Comparison of ENCODE assay signal across 9 cellular contexts in genomic region chr16:11297492-11298142, GRCh38. TPM values are rescaled to one million over a fixed set of nuclear protein-coding genes. Genes with fewer than 3 reads are reported as not detected.
DNase-seq lines count a peak whose midpoint lies in the region; ATAC-seq and TF ChIP-seq lines count a peak whose summit lies in the region.
"Had no signal": no experiment of that assay in that cellular context is flagged by ENCODE, and none has a peak within 500 bp of the region (broad histone marks: within the 10 kb centered on the region; RNA-seq: fewer than 3 reads in every experiment).

No MANE protein-coding gene starts in this region.

- H3K27me3 ChIP-seq in AG04450 (ENCODE audit: control insufficient read depth, insufficient read depth, low read length): peaks cover 2% of the 10 kb centered on the region
- H3K27me3 ChIP-seq in naive thymus-derived CD4-positive, alpha-beta T cell (ENCODE audit: control insufficient read depth in 2 of 2, insufficient read depth in 2 of 2, low read length in 2 of 2): no peaks in the 10 kb centered on the region

- H3K4me1 ChIP-seq in naive thymus-derived CD4-positive, alpha-beta T cell (ENCODE audit: control insufficient read depth in 2 of 2, insufficient read depth in 2 of 2, low read length in 2 of 2): peaks cover 8% of the 10 kb centered on the region in 2 donors

- peak overlapping the region; percentile 63 to 87 (median 77) for H3K27ac Mint-ChIP-seq in naive thymus-derived CD4-positive, alpha-beta T cell
- H3K27ac Mint-ChIP-seq in stimulated activated naive B cell treated with anti-CD40 and anti-IgM and Interleukin-4, amounts not matched to agents 10 μg/mL and 1 μg/mL and 100 μg/mL, for 72 hours: peak overlapping the region; percentile 96

- H3K4me3 Mint-ChIP-seq in naive thymus-derived CD4-positive, alpha-beta T cell: peak overlapping the region; percentile 76 to 87 (median 80)
- H3K4me3 Mint-ChIP-seq in stimulated activated naive B cell treated with anti-CD40 and anti-IgM and Interleukin-4, amounts not matched to agents 10 μg/mL and 1 μg/mL and 100 μg/mL, for 72 hours: peak overlapping the region; percentile 72 to 74

- DNase-seq in AG04450 (ENCODE audit: low read depth, low spot score) (peak; percentile 33), NCI-H69 (lab: John Stamatoyannopoulos, UW) (peak; percentile 95), epidermal melanocyte (ENCODE audit: insufficient read length, low spot score) (peak; percentile 64)
- peak; percentile 33 to 55 for DNase-seq in activated CD8-positive, alpha-beta memory T cell treated with anti-CD3 and anti-CD28 coated beads for 4 hours (ENCODE audit: low read depth in 2 of 2)
- DNase-seq in naive thymus-derived CD4-positive, alpha-beta T cell: peak; percentile 50 to 70 (median 65)
- DNase-seq in stimulated activated naive B cell treated with anti-CD40 and anti-IgM and Interleukin-4, amounts not matched to agents 10 μg/mL and 1 μg/mL and 100 μg/mL, for 72 hours: peak; percentile 91

- CTCF ChIA-PET in AG04450 (lab: Charles Lee): interaction anchor here (1.0 to 1.4 kb wide), 3 partner anchors 42 to 334 kb away, joined by 3 to 6 read pairs (median 4); partner anchors contain the start of gene SOCS1
- CTCF ChIA-PET in naive thymus-derived CD4-positive, alpha-beta T cell (lab: Charles Lee): interaction anchor here (0.6 to 2.8 kb wide), 18 partner anchors 10 to 349 kb away, joined by 3 to 31 read pairs (median 5); partner anchors contain the start of gene SOCS1

- peaks cover 9 to 53% (median 25%) of the 10 kb centered on the region in 7 donors for H3K4me1 Mint-ChIP-seq in naive thymus-derived CD4-positive, alpha-beta T cell
- peaks cover 41 to 69% of the 10 kb centered on the region in 2 donors for H3K4me1 Mint-ChIP-seq in stimulated activated naive B cell treated with anti-CD40 and anti-IgM and Interleukin-4, amounts not matched to agents 10 μg/mL and 1 μg/mL and 100 μg/mL, for 72 hours

- peak; percentile 83 for ATAC-seq in GM18867 (IDR thresholded peaks at IDR 0.05; ENCODE audit: unreplicated experiment)
- ATAC-seq in HG03064 (IDR thresholded peaks at IDR 0.05; ENCODE audit: low read depth, unreplicated experiment): peak; percentile 71
- peak; percentile 95 for ATAC-seq in naive thymus-derived CD4-positive, alpha-beta T cell
- ATAC-seq in stimulated activated naive B cell treated with anti-CD40 and anti-IgM and Interleukin-4, amounts not matched to agents 10 μg/mL and 1 μg/mL and 100 μg/mL, for 72 hours (replicated peaks): peak; percentile 91 to 93

- H3K4me3 ChIP-seq in AG04450 (ENCODE audit: low read depth, low read length): 0 out of 2 replicates have a peak overlapping the region, but pooled peaks have one; percentile 20
- H3K4me3 ChIP-seq in naive thymus-derived CD4-positive, alpha-beta T cell (ENCODE audit: low read length): peak overlapping the region; percentile 49
- H3K4me3 ChIP-seq: HAP-1 had no signal

- H3K9me3 Mint-ChIP-seq in naive thymus-derived CD4-positive, alpha-beta T cell: no peaks in the 10 kb centered on the region
- no peaks in the 10 kb centered on the region for H3K9me3 Mint-ChIP-seq in stimulated activated naive B cell treated with anti-CD40 and anti-IgM and Interleukin-4, amounts not matched to agents 10 μg/mL and 1 μg/mL and 100 μg/mL, for 72 hours

- peaks cover 0 to 19% (median 0%) of the 10 kb centered on the region in 5 donors for H3K27me3 Mint-ChIP-seq in naive thymus-derived CD4-positive, alpha-beta T cell
- H3K27me3 Mint-ChIP-seq in stimulated activated naive B cell treated with anti-CD40 and anti-IgM and Interleukin-4, amounts not matched to agents 10 μg/mL and 1 μg/mL and 100 μg/mL, for 72 hours: no peaks in the 10 kb centered on the region

- no peak overlapping the region for H3K27ac ChIP-seq in AG04450 (ENCODE audit: low read depth, low read length)
- H3K27ac ChIP-seq in naive thymus-derived CD4-positive, alpha-beta T cell (ENCODE audit: low read depth, low read length): no peak overlapping the region

- no peaks in the 10 kb centered on the region for H3K9me3 ChIP-seq in AG04450 (ENCODE audit: control insufficient read depth, insufficient read depth, low read length)
- no peaks in the 10 kb centered on the region for H3K9me3 ChIP-seq in naive thymus-derived CD4-positive, alpha-beta T cell (ENCODE audit: control insufficient read depth in 2 of 3, low read length in 3 of 3)
- H3K9me3 ChIP-seq: HAP-1 had no signal

- H3K36me3 Mint-ChIP-seq in naive thymus-derived CD4-positive, alpha-beta T cell: no peaks in the 10 kb centered on the region
- H3K36me3 Mint-ChIP-seq in stimulated activated naive B cell treated with anti-CD40 and anti-IgM and Interleukin-4, amounts not matched to agents 10 μg/mL and 1 μg/mL and 100 μg/mL, for 72 hours: no peaks in the 10 kb centered on the region

- H3K36me3 ChIP-seq in naive thymus-derived CD4-positive, alpha-beta T cell (ENCODE audit: control insufficient read depth in 2 of 3, insufficient read depth in 3 of 3, low read length in 3 of 3): no peaks in the 10 kb centered on the region
- H3K36me3 ChIP-seq: HAP-1 had no signal

- no peak for TF ChIP-seq CTCF in AG04450 (IDR thresholded peaks at IDR 0.05; ENCODE audit: low read depth, low read length)

- POLR2A ChIA-PET in AG04450 (lab: Yijun Ruan, JAX): interaction anchor here (0.7 to 1.1 kb wide), 4 partner anchors 10 to 59 kb away, joined by 3 to 6 read pairs (median 4); partner anchors contain the start of gene SOCS1
- POLR2A ChIA-PET in naive thymus-derived CD4-positive, alpha-beta T cell (lab: Charles Lee): interaction anchor here (0.9 to 4.5 kb wide), 11 partner anchors 11 to 73 kb away, joined by 3 to 48 read pairs (median 5); partner anchors contain the start of gene SOCS1

- intact Hi-C loops in naive thymus-derived CD4-positive, alpha-beta T cell (cut with micrococcal nuclease): loop anchor here (1.0 to 2.0 kb wide), 12 partner anchors 13 to 333 kb away; partner anchors contain the start of gene RMI2 (in 1 of the 2)

RNA-seq across cellular contexts. Expression of gene PRM1, which starts 16.5 kb away (rescaled TPM):
- not detected in 2 replicates for polyA plus RNA-seq in AG04450 (2011; rRNA removed)
- not detected in 2 replicates for polyA minus RNA-seq in AG04450 (2011; rRNA and poly(A)+ RNA removed)
- total RNA-seq in naive thymus-derived CD4-positive, alpha-beta T cell: not detected
- not detected for polyA plus RNA-seq in naive thymus-derived CD4-positive, alpha-beta T cell

RNA-seq across cellular contexts. Expression of gene PRM2, which starts 21.3 kb away (rescaled TPM):
- not detected in 2 replicates for polyA plus RNA-seq in AG04450 (2011; rRNA removed)
- not detected in 2 replicates for polyA minus RNA-seq in AG04450 (2011; rRNA and poly(A)+ RNA removed)
- total RNA-seq in naive thymus-derived CD4-positive, alpha-beta T cell: not detected
- not detected for polyA plus RNA-seq in naive thymus-derived CD4-positive, alpha-beta T cell

RNA-seq across cellular contexts. Expression of gene PRM3, which starts 24.2 kb away (rescaled TPM):
- polyA plus RNA-seq in AG04450 (2011; rRNA removed): not detected in 2 replicates
- not detected in 2 replicates for polyA minus RNA-seq in AG04450 (2011; rRNA and poly(A)+ RNA removed)
- not detected for total RNA-seq in naive thymus-derived CD4-positive, alpha-beta T cell
- not detected for polyA plus RNA-seq in naive thymus-derived CD4-positive, alpha-beta T cell

RNA-seq across cellular contexts. Expression of gene TNP2, which starts 28.5 kb away (rescaled TPM):
- not detected in 2 replicates for polyA plus RNA-seq in AG04450 (2011; rRNA removed)
- not detected in 2 replicates for polyA minus RNA-seq in AG04450 (2011; rRNA and poly(A)+ RNA removed)
- not detected for total RNA-seq in naive thymus-derived CD4-positive, alpha-beta T cell
- polyA plus RNA-seq in naive thymus-derived CD4-positive, alpha-beta T cell: not detected

RNA-seq across cellular contexts. Expression of gene SOCS1, which starts 41.6 kb away (rescaled TPM):
- 11.6 and 21.9 TPM in 2 replicates for polyA plus RNA-seq in AG04450 (2011; rRNA removed)
- 18.1 and 18.9 TPM in 2 replicates for polyA minus RNA-seq in AG04450 (2011; rRNA and poly(A)+ RNA removed)
- total RNA-seq in naive thymus-derived CD4-positive, alpha-beta T cell: 100 to 1,000 TPM in 1 of 5 experiments, 10 to 100 TPM in 4; 12.8 to 191 (median 46.8) TPM
- 10 to 100 TPM; 15.2 to 15.7 TPM for polyA plus RNA-seq in naive thymus-derived CD4-positive, alpha-beta T cell

Comparison
In these comparisons a context has a peak if more than half of its experiments do, and no peak if none do; other contexts are left out.
1. DNase-seq: peak in every context shown above with its lines; median percentile 95 in NCI-H69; 91 in stimulated activated naive B cell treated with anti-CD40 and anti-IgM and Interleukin-4, amounts not matched to agents 10 μg/mL and 1 μg/mL and 100 μg/mL, for 72 hours; 65 in naive thymus-derived CD4-positive, alpha-beta T cell; 64 in epidermal melanocyte; 44 in activated CD8-positive, alpha-beta memory T cell treated with anti-CD3 and anti-CD28 coated beads for 4 hours; 33 in AG04450.